Comparison of ENCODE assay signal across 12 cellular contexts in the genomic region with DNA sequence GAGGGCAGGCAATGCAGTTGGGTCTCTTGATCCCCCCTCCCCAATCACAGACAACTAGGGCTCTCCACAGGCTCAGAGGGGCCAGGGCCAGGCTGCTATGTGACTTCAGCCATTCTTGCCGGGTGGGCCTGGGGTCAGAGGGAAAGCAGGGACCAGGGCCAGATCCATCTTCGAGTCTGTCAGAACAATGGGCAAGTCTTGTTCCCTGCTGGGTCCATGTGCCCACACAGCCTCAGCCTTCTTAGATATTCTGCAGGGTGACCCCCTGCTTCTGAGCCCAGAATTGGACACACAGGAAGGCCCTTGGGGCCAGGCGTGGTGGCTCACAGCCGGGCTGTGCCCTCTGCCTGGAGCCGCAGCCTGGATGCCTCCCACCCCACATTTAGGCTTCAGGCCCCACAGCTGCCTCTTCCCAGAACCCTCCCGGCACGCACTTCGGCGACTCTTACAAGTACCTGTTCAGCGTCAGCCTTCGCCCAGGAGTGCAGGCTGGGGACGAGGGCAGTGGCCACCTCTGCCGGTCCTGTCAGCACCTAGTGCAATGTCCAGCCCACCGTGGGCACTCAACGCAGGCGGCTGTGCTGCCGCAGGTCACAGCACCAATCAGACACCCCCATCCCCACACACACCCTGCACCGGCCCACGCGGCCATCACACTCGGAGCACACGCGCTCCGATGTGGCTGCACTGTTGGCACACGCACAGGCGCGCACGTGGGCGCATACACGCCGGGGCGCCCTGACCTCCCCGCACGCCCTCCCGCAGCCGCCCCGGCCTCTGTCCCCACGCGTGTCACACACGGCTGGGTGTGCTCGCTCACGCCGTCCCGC. TPM values are rescaled to one million over a fixed set of nuclear protein-coding genes. Genes with fewer than 3 reads are reported as not detected.
DNase-seq lines count a peak whose midpoint lies in the region; ATAC-seq, FAIRE-seq and TF ChIP-seq lines count a peak whose summit lies in the region.
"Not testable (repeated sequence)": the region's sequence is repeated elsewhere in the genome, so short reads cannot be mapped to it uniquely, and the experiment has no call there.
"Had no signal": no experiment of that assay in that cellular context is flagged by ENCODE, and none has a peak within 500 bp of the region (broad histone marks: within the 10 kb centered on the region; RNA-seq: fewer than 3 reads in every experiment).

No MANE protein-coding gene starts in this region.

- POLR2A ChIA-PET in PC-9 (lab: Charles Lee; ENCODE audit: unreplicated experiment): not testable (repeated sequence)

- peaks cover 51% of the 10 kb centered on the region for H3K4me1 Mint-ChIP-seq in activated CD8-positive, alpha-beta memory T cell treated with anti-CD3 and anti-CD28 coated beads, Interleukin-2, amount 10 ng/mL, durations not matched to agents 7 days and 5 days

- H3K27ac ChIP-seq in PC-9 (peak overlapping the region; percentile 64), breast epithelium (peak overlapping the region; percentile 65 to 87), cardiac muscle cell (peak overlapping the region; percentile 65), spleen (peak overlapping the region; percentile 75 to 96 (median 91))

- H3K79me2 ChIP-seq in PC-9 (ENCODE audit: low read depth): not testable (repeated sequence)

- H3K4me2 ChIP-seq in PC-9: peak overlapping the region; percentile 74

- peak; percentile 49 for FAIRE-seq in HTR-8/SVneo (lab: Jason Lieb, UNC)

- not testable (repeated sequence) for H3K9me3 ChIP-seq in BE2C; PC-9 (ENCODE audit: insufficient read depth, low read depth); breast epithelium; cardiac muscle cell (ENCODE audit: low read depth); mucosa of descending colon; spleen

- CTCF ChIA-PET in PC-9 (lab: Charles Lee): not testable (repeated sequence)
- CTCF ChIA-PET in activated CD8-positive, alpha-beta memory T cell treated with anti-CD3 and anti-CD28 coated beads, Interleukin-2, amount 10 ng/mL, durations not matched to agents 7 days and 5 days (lab: Charles Lee): interaction anchor here (2.2 to 2.3 kb wide), 2 partner anchors 10 to 179 kb away, joined by 8 to 9 read pairs; no protein-coding TSS in a partner anchor

- H3K27me3 Mint-ChIP-seq in activated CD8-positive, alpha-beta memory T cell treated with anti-CD3 and anti-CD28 coated beads, Interleukin-2, amount 10 ng/mL, durations not matched to agents 7 days and 5 days: not testable (repeated sequence)

- DNase-seq in BE2C: peak; percentile 23
- not testable (repeated sequence) for DNase-seq in HTR-8/SVneo (ENCODE audit: insufficient read length, low spot score); PC-9; activated CD8-positive, alpha-beta memory T cell treated with anti-CD3 and anti-CD28 coated beads, Interleukin-2, amount 10 ng/mL, durations not matched to agents 7 days and 5 days; breast epithelium (ENCODE audit: low spot score in 2 of 2)
- peak in 1 of 2 donors; percentile 54 for DNase-seq in cardiac muscle cell (ENCODE audit: low read depth in 1 of 2, low spot score in 1 of 2)
- DNase-seq in mucosa of descending colon: peak in 2 of 3 donors; percentile 61 to 62
- DNase-seq in spleen: peak; percentile 83

- not testable (repeated sequence) for H3K9me3 Mint-ChIP-seq in activated CD8-positive, alpha-beta memory T cell treated with anti-CD3 and anti-CD28 coated beads, Interleukin-2, amount 10 ng/mL, durations not matched to agents 7 days and 5 days (ENCODE audit: low read depth)

- intact Hi-C loops in PC-9 (cut with micrococcal nuclease; ENCODE audit: unreplicated experiment): loop anchor here (1.0 kb wide), 1 partner anchor 9 kb away; no protein-coding TSS in a partner anchor
- intact Hi-C loops in breast epithelium (cut with DNase I; ENCODE audit: low total_unique reads); mucosa of descending colon (cut with DNase I, micrococcal nuclease); spleen (cut with DNase I; ENCODE audit: low total_unique reads): not testable (repeated sequence)

- TF ChIP-seq CTCF in BE2C (IDR thresholded peaks at IDR 0.05; ENCODE audit: low read depth, low read length); PC-9 (conservative IDR thresholded peaks at IDR 0.05); breast epithelium (IDR thresholded peaks at IDR 0.05); cardiac muscle cell (IDR thresholded peaks at IDR 0.05; ENCODE audit: low read depth, low read length); mucosa of descending colon (IDR thresholded peaks at IDR 0.05); spleen (IDR thresholded peaks at IDR 0.05 in 8 of 11, conservative IDR thresholded peaks at IDR 0.05 in 3 of 11): not testable (repeated sequence)

- H3K27me3 ChIP-seq in BE2C; PC-9 (ENCODE audit: insufficient read depth, low read depth); breast epithelium; cardiac muscle cell; spleen (replicated peaks in 1 of 7): not testable (repeated sequence)

- H3F3A ChIP-seq in PC-9 (ENCODE audit: insufficient read depth, low read depth): peaks cover 42% of the 10 kb centered on the region

- not testable (repeated sequence) for H4K20me1 ChIP-seq in PC-9 (ENCODE audit: insufficient read depth)

- peak overlapping the region; percentile 8; the same call in 1 of the 2 replicates for H3K4me3 ChIP-seq in BE2C (ENCODE audit: low read depth, low read length)
- H3K4me3 ChIP-seq in PC-9, cardiac muscle cell, mucosa of descending colon: not testable (repeated sequence)
- H3K4me3 ChIP-seq in breast epithelium: peak overlapping the region in 1 of 3 donors; percentile 42
- peak overlapping the region in 1 of 8 donors; percentile 64 for H3K4me3 ChIP-seq in spleen

- H2AFZ ChIP-seq in PC-9: not testable (repeated sequence)

- peak overlapping the region; percentile 67 for H3K4me3 Mint-ChIP-seq in activated CD8-positive, alpha-beta memory T cell treated with anti-CD3 and anti-CD28 coated beads, Interleukin-2, amount 10 ng/mL, durations not matched to agents 7 days and 5 days

- not testable (repeated sequence) for H3K4me1 ChIP-seq in BE2C; cardiac muscle cell (ENCODE audit: low read depth)
- peaks cover 54% of the 10 kb centered on the region for H3K4me1 ChIP-seq in PC-9 (replicated peaks; ENCODE audit: insufficient read depth)
- H3K4me1 ChIP-seq in breast epithelium: peaks cover 18 to 23% of the 10 kb centered on the region in 2 donors
- H3K4me1 ChIP-seq in mucosa of descending colon (ENCODE audit: low read depth): peaks cover 55% of the 10 kb centered on the region
- H3K4me1 ChIP-seq in spleen: peaks cover 42 to 61% (median 54%) of the 10 kb centered on the region in 6 donors

- not testable (repeated sequence) for TF ChIP-seq POLR2A in breast epithelium (IDR thresholded peaks at IDR 0.05); spleen (IDR thresholded peaks at IDR 0.05)

- H3K36me3 Mint-ChIP-seq in activated CD8-positive, alpha-beta memory T cell treated with anti-CD3 and anti-CD28 coated beads, Interleukin-2, amount 10 ng/mL, durations not matched to agents 7 days and 5 days: peaks cover 11% of the 10 kb centered on the region

- ATAC-seq in activated CD8-positive, alpha-beta memory T cell treated with anti-CD3 and anti-CD28 coated beads, Interleukin-2, amount 10 ng/mL, durations not matched to agents 7 days and 5 days: not testable (repeated sequence)
- peak; percentile 17 for ATAC-seq in mucosa of descending colon

- H3K36me3 ChIP-seq in BE2C: peaks cover 26% of the 10 kb centered on the region
- H3K36me3 ChIP-seq in PC-9 (ENCODE audit: low read depth); breast epithelium; cardiac muscle cell; mucosa of descending colon (ENCODE audit: low read depth): not testable (repeated sequence)
- H3K36me3 ChIP-seq in spleen: peaks cover 0 to 25% (median 13%) of the 10 kb centered on the region in 6 donors

- not testable (repeated sequence) for BruUV-seq in PC-9 (replicated peaks; lab: Mats Ljungman, UMichigan)

- WGBS in spleen, 5 donors: 81 to 86% (median 84%) methylated on average over 23 to 44 of the region's 44 CpGs

- not testable (repeated sequence) for H3K9me2 ChIP-seq in PC-9 (ENCODE audit: insufficient read depth)

- H3K27ac Mint-ChIP-seq in activated CD8-positive, alpha-beta memory T cell treated with anti-CD3 and anti-CD28 coated beads, Interleukin-2, amount 10 ng/mL, durations not matched to agents 7 days and 5 days: peak overlapping the region; percentile 95

RNA-seq across cellular contexts. Expression of a gene that starts 11.6 kb away (rescaled TPM):
- polyA plus RNA-seq in BE2C (2012; ENCODE audit: insufficient read depth, insufficient read length, low read depth): 1.6 TPM
- total RNA-seq in PC-9 (2021) (21.3 and 24.7 TPM in 2 replicates), breast epithelium (10 to 100 TPM in 1 of 3 donors, 1 to 10 TPM in 2; 5.0 to 16.4 (median 9.1) TPM), cardiac muscle cell (1.3 and 1.6 TPM in 2 replicates), mucosa of descending colon (10 to 100 TPM; 31.7 to 95.0 (median 71.7) TPM), spleen (10 to 100 TPM; 33.3 to 47.4 (median 42.3) TPM)
- total RNA-seq in activated CD8-positive, alpha-beta memory T cell treated with anti-CD3 and anti-CD28 coated beads, Interleukin-2, amount 10 ng/mL, durations not matched to agents 7 days and 5 days: 100 to 1,000 TPM; 101 to 104 TPM
- polyA plus RNA-seq in cardiac muscle cell (0.45 TPM in 1 of 2 replicates, not detected in the other), spleen (10 to 100 TPM; 21.2 to 22.4 (median 21.6) TPM)

RNA-seq across cellular contexts. Expression of a gene that starts 24.1 kb away (rescaled TPM):
- 77.4 TPM for polyA plus RNA-seq in BE2C (2012; ENCODE audit: insufficient read depth, insufficient read length, low read depth)
- total RNA-seq in PC-9 (2021) (53.9 and 57.7 TPM in 2 replicates), breast epithelium (10 to 100 TPM; 20.8 to 36.4 (median 28.4) TPM), cardiac muscle cell (79.9 and 109 TPM in 2 replicates), mucosa of descending colon (10 to 100 TPM; 20.7 to 27.9 (median 22.1) TPM), spleen (10 to 100 TPM; 25.3 to 37.3 (median 32.2) TPM)
- 10 to 100 TPM; 41.5 to 43.5 TPM for total RNA-seq in activated CD8-positive, alpha-beta memory T cell treated with anti-CD3 and anti-CD28 coated beads, Interleukin-2, amount 10 ng/mL, durations not matched to agents 7 days and 5 days
- polyA plus RNA-seq in cardiac muscle cell (80.5 and 106 TPM in 2 replicates), spleen (10 to 100 TPM; 26.6 to 50.9 (median 48.9) TPM)

RNA-seq across cellular contexts. Expression of a gene that starts 27.6 kb away (rescaled TPM):
- polyA plus RNA-seq in BE2C (2012; ENCODE audit: insufficient read depth, insufficient read length, low read depth): 4.5 TPM
- total RNA-seq in PC-9 (2021) (28.3 and 35.8 TPM in 2 replicates), breast epithelium (10 to 100 TPM; 13.4 to 22.7 (median 13.8) TPM), cardiac muscle cell (23.4 and 41.4 TPM in 2 replicates), mucosa of descending colon (10 to 100 TPM; 27.9 to 41.2 (median 35.9) TPM), spleen (10 to 100 TPM in 6 of 7 donors, 1 to 10 TPM in 1; 7.1 to 17.1 (median 13.2) TPM)
- 10 to 100 TPM; 14.9 to 15.2 TPM for total RNA-seq in activated CD8-positive, alpha-beta memory T cell treated with anti-CD3 and anti-CD28 coated beads, Interleukin-2, amount 10 ng/mL, durations not matched to agents 7 days and 5 days
- polyA plus RNA-seq in cardiac muscle cell (13.8 and 18.0 TPM in 2 replicates), spleen (1 to 10 TPM; 1.2 to 4.4 (median 2.2) TPM)

RNA-seq across cellular contexts. Expression of a gene that starts 55.0 kb away (rescaled TPM):
- polyA plus RNA-seq in BE2C (2012; ENCODE audit: insufficient read depth, insufficient read length, low read depth): not detected
- not detected in 2 replicates for total RNA-seq in PC-9 (2021)
- total RNA-seq in activated CD8-positive, alpha-beta memory T cell treated with anti-CD3 and anti-CD28 coated beads, Interleukin-2, amount 10 ng/mL, durations not matched to agents 7 days and 5 days: not detected
- total RNA-seq in breast epithelium: not detected
- total RNA-seq in cardiac muscle cell: not detected in 2 replicates
- not detected in 2 replicates for polyA plus RNA-seq in cardiac muscle cell
- not detected for total RNA-seq in mucosa of descending colon
- not detected for total RNA-seq in spleen
- not detected for polyA plus RNA-seq in spleen
- total RNA-seq: chondrocyte; right lobe of liver; subcutaneous adipose tissue; T-helper 2 cell treated with Interferon-gamma antibody and Interleukin-4, amounts not matched to agents 100 ng/mL and 5 ng/mL, for 36 hours had no signal
